Comparison of ENCODE assay signal across 9 cellular contexts in genomic region chr13:52160053-52160452, GRCh38. TPM values are rescaled to one million over a fixed set of nuclear protein-coding genes. Genes with fewer than 3 reads are reported as not detected.
DNase-seq lines count a peak whose midpoint lies in the region; ATAC-seq, FAIRE-seq and TF ChIP-seq lines count a peak whose summit lies in the region.
"Had no signal": no experiment of that assay in that cellular context is flagged by ENCODE, and none has a peak within 500 bp of the region (broad histone marks: within the 10 kb centered on the region; RNA-seq: fewer than 3 reads in every experiment).

No MANE protein-coding gene starts in this region.

- H3K18ac ChIP-seq in neuronal stem cell (ENCODE audit: low read length): no peak overlapping the region

- H3K27me3 Mint-ChIP-seq in IgD-negative memory B cell (no peaks in the 10 kb centered on the region), chondrocyte (ENCODE audit: low read depth) (no peaks in the 10 kb centered on the region), neural crest cell (ENCODE audit: low read depth) (no peaks in the 10 kb centered on the region)

- peak overlapping the region; percentile 84 for H3K27ac ChIP-seq in C4-2B
- no peak overlapping the region for H3K27ac ChIP-seq in neuronal stem cell (replicated peaks; ENCODE audit: low read length)

- no peak overlapping the region for H3K4ac ChIP-seq in neuronal stem cell (ENCODE audit: low read length)

- H2AK5ac ChIP-seq in neuronal stem cell (ENCODE audit: low read depth, low read length): no peak overlapping the region

- H2BK15ac ChIP-seq in neuronal stem cell (ENCODE audit: low read length): no peak overlapping the region

- H3K36me3 Mint-ChIP-seq in IgD-negative memory B cell (no peaks in the 10 kb centered on the region), chondrocyte (ENCODE audit: low read depth) (no peaks in the 10 kb centered on the region), neural crest cell (ENCODE audit: low read depth) (peaks cover 5% of the 10 kb centered on the region)

- TF ChIP-seq CTCF in C4-2B (conservative IDR thresholded peaks at IDR 0.05) (no peak), chondrocyte (IDR thresholded peaks at IDR 0.05) (no peak), neural crest cell (conservative IDR thresholded peaks at IDR 0.05) (no peak)

- no peak overlapping the region for H3K14ac ChIP-seq in neuronal stem cell (ENCODE audit: low read length)

- no peak overlapping the region for H4K8ac ChIP-seq in neuronal stem cell (ENCODE audit: low read depth, low read length)

- H2AFZ ChIP-seq in neuronal stem cell (ENCODE audit: low read length): no peak overlapping the region

- no peak for FAIRE-seq in frontal cortex (lab: Jason Lieb, UNC)

- H3K4me1 ChIP-seq in neuronal stem cell (ENCODE audit: control insufficient read depth in 2 of 2, insufficient read depth in 1 of 2, low read depth in 1 of 2, low read length in 2 of 2): peaks cover 10 to 15% of the 10 kb centered on the region in 2 donors

- H2BK12ac ChIP-seq in neuronal stem cell (ENCODE audit: low read length): no peak overlapping the region

- H3K4me2 ChIP-seq in neuronal stem cell (ENCODE audit: insufficient read depth, low read length, poor library complexity, severe bottlenecking): no peak overlapping the region

- peaks cover 4 to 6% of the 10 kb centered on the region in 2 donors for H3K9me3 ChIP-seq in neuronal stem cell (replicated peaks in 1 of 2; ENCODE audit: control insufficient read depth in 2 of 2, insufficient read depth in 1 of 2, low read depth in 1 of 2, low read length in 2 of 2)

- peaks cover 14 to 27% (median 23%) of the 10 kb centered on the region in 3 donors for H3K4me1 Mint-ChIP-seq in IgD-negative memory B cell
- H3K4me1 Mint-ChIP-seq in chondrocyte (ENCODE audit: low read depth): peaks cover 46% of the 10 kb centered on the region
- H3K4me1 Mint-ChIP-seq in neural crest cell: peaks cover 64% of the 10 kb centered on the region

- no peak for ATAC-seq in GM18511 (IDR thresholded peaks at IDR 0.05; ENCODE audit: unreplicated experiment)

- H3K79me1 ChIP-seq in neuronal stem cell (ENCODE audit: low read depth, low read length): no peaks in the 10 kb centered on the region

- no peak for DNase-seq in chondrocyte (ENCODE audit: low spot score)
- no peak for DNase-seq in neural crest cell (ENCODE audit: low read depth, low spot score)
- DNase-seq in neuronal stem cell (ENCODE audit: low spot score): no peak
- no peak for DNase-seq in NCI-H748 treated with DMSO at 0.1 percent for 48 hours (lab: John Stamatoyannopoulos, UW)
- DNase-seq in frontal cortex (ENCODE audit: low spot score in 2 of 2): no peak
- DNase-seq: NCI-H524 treated with DMSO at 0.1 percent for 48 hours had no signal

- H3K36me3 ChIP-seq in neuronal stem cell (replicated peaks in 1 of 2; ENCODE audit: control insufficient read depth in 2 of 2, insufficient read depth in 2 of 2, low read length in 2 of 2): peaks cover 0 to 5% of the 10 kb centered on the region in 2 donors

- no peak overlapping the region for H3K23ac ChIP-seq in neuronal stem cell (ENCODE audit: low read depth, low read length, poor library complexity)

- H2BK5ac ChIP-seq in neuronal stem cell (ENCODE audit: low read length): no peak overlapping the region

- peak overlapping the region in 1 of 3 donors; percentile 92 for H3K27ac Mint-ChIP-seq in IgD-negative memory B cell
- H3K27ac Mint-ChIP-seq in chondrocyte (ENCODE audit: unreplicated experiment): peak overlapping the region; percentile 74
- H3K27ac Mint-ChIP-seq in neural crest cell (ENCODE audit: unreplicated experiment): peak overlapping the region; percentile 14

- no peak overlapping the region for H3K9ac ChIP-seq in neuronal stem cell (ENCODE audit: low read depth, low read length, poor library complexity)

- peak overlapping the region; percentile 89 to 98 (median 96) for H3K4me3 Mint-ChIP-seq in IgD-negative memory B cell
- H3K4me3 Mint-ChIP-seq in chondrocyte (ENCODE audit: unreplicated experiment): peak overlapping the region; percentile 84
- peak overlapping the region; percentile 77 for H3K4me3 Mint-ChIP-seq in neural crest cell

- no CpG with 5 or more reads among the region's 6 CpGs for WGBS in neuronal stem cell (ENCODE audit: extremely low coverage in 2 of 2, insufficient read length in 2 of 2, insufficient replicate concordance in 1 of 2), 2 donors

- no peaks in the 10 kb centered on the region for H3K9me3 Mint-ChIP-seq in IgD-negative memory B cell
- no peaks in the 10 kb centered on the region for H3K9me3 Mint-ChIP-seq in chondrocyte (ENCODE audit: low read depth)
- peaks cover 5% of the 10 kb centered on the region for H3K9me3 Mint-ChIP-seq in neural crest cell

- H4K91ac ChIP-seq in neuronal stem cell (ENCODE audit: low read depth, low read length, poor library complexity): no peak overlapping the region

- no peak overlapping the region for H2BK120ac ChIP-seq in neuronal stem cell (ENCODE audit: low read depth, low read length)

- peaks cover 0 to 21% (median 0%) of the 10 kb centered on the region in 3 experiments for H3K27me3 ChIP-seq in neuronal stem cell (ENCODE audit: control insufficient read depth in 3 of 3, insufficient read depth in 3 of 3, low read depth in 1 of 3, low read length in 3 of 3)

- H3K4me3 ChIP-seq in neuronal stem cell (ENCODE audit: low read length in 2 of 2): no peak overlapping the region

RNA-seq across cellular contexts. Expression of gene NEK3, which starts 0.7 kb away (rescaled TPM):
- polyA plus RNA-seq in IgD-negative memory B cell: 8.3 TPM
- total RNA-seq in chondrocyte (14.6 to 14.8 TPM (median 14.8 TPM) in 3 replicates), neural crest cell (26.6 and 27.5 TPM in 2 replicates), frontal cortex (8.6 TPM)
- 37.1 TPM for polyA plus RNA-seq in neuronal stem cell (2013, experiment 1 of 2)
- 33.9 TPM for polyA plus RNA-seq in neuronal stem cell (2013, experiment 2 of 2)

RNA-seq across cellular contexts. Expression of gene NEK5, which starts 31.2 kb away (rescaled TPM):
- polyA plus RNA-seq in IgD-negative memory B cell: 0.34 TPM
- 0.15 to 0.68 TPM (median 0.40 TPM) in 3 replicates for total RNA-seq in chondrocyte
- total RNA-seq in neural crest cell: 0.12 and 0.27 TPM in 2 replicates
- 0.18 TPM for polyA plus RNA-seq in neuronal stem cell (2013, experiment 1 of 2)
- polyA plus RNA-seq in neuronal stem cell (2013, experiment 2 of 2): 0.18 TPM
- 0.82 TPM for total RNA-seq in frontal cortex
